ENCODE assay signal across 8 cellular contexts in the genomic region with DNA sequence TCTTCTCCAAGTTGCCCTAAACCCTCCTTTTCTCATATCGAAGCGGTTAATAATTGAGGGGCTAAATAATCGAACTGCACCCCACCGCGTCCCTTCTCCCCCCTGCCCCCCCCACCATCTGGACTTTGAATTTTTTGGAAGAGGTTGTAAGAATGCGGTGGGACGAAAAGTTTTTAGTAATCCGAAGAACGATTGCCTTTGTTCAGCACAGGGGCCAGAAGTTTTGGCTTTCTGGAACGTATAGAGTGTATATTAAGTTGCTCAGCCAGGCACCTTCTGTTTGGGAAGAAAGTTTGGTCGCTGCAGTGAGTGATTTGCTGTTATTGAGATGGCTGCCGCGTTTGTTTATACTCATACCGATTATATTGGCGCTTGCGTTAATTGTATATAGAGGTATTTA. TPM values are rescaled to one million over a fixed set of nuclear protein-coding genes. Genes with fewer than 3 reads are reported as not detected.
DNase-seq lines count a peak whose midpoint lies in the region; ATAC-seq and TF ChIP-seq lines count a peak whose summit lies in the region.

No MANE protein-coding gene starts in this region.

- H3K27ac Mint-ChIP-seq in stimulated activated naive CD8-positive, alpha-beta T cell treated with anti-CD3 and anti-CD28 coated beads, Interleukin-15, Interleukin-2, amounts not matched to agents 100 ng/mL and 50 ng/mL, for 24 hours, result peak overlapping the region; percentile 95

- H3K9me3 Mint-ChIP-seq in stimulated activated naive CD8-positive, alpha-beta T cell treated with anti-CD3 and anti-CD28 coated beads, Interleukin-15, Interleukin-2, amounts not matched to agents 100 ng/mL and 50 ng/mL, for 24 hours, result no peaks in the 10 kb centered on the region

- H3K4me3 Mint-ChIP-seq in stimulated activated naive CD8-positive, alpha-beta T cell treated with anti-CD3 and anti-CD28 coated beads, Interleukin-15, Interleukin-2, amounts not matched to agents 100 ng/mL and 50 ng/mL, for 24 hours, result peak overlapping the region; percentile 91

- no peak for TF ChIP-seq CTCF in VCaP (conservative IDR thresholded peaks at IDR 0.05)
- no peak for TF ChIP-seq CTCF in prostate gland (IDR thresholded peaks at IDR 0.05)

- ATAC-seq in stimulated activated naive CD8-positive, alpha-beta T cell treated with anti-CD3 and anti-CD28 coated beads, Interleukin-15, Interleukin-2, amounts not matched to agents 100 U/mL and 50 U/mL, for 24 hours, result no peak
- no peak for ATAC-seq in HG03045 (IDR thresholded peaks at IDR 0.05; ENCODE audit: unreplicated experiment)

- TF ChIP-seq POLR2A in prostate gland (IDR thresholded peaks at IDR 0.05), result no peak

- WGBS in prostate gland, result 0% methylated on average over 16 of the region's 16 CpGs

- H3K9me3 ChIP-seq in prostate gland, result no peaks in the 10 kb centered on the region

- DNase-seq in stimulated activated naive CD8-positive, alpha-beta T cell treated with anti-CD3 and anti-CD28 coated beads, Interleukin-15, Interleukin-2, amounts not matched to agents 100 U/mL and 50 U/mL, for 24 hours, result no peak
- DNase-seq in fibroblast of peridontal ligament (ENCODE audit: extremely low read depth) (peak; percentile 28), prostate gland (ENCODE audit: low spot score) (peak; percentile 19), islet precursor cell (no peak), NCI-H2107 (lab: John Stamatoyannopoulos, UW) (no peak)

- H3K4me3 ChIP-seq in prostate gland, result peak overlapping the region; percentile 86 to 97

- no peaks in the 10 kb centered on the region for H3K27me3 ChIP-seq in prostate gland (replicated peaks; ENCODE audit: insufficient read depth)

- intact Hi-C loops in prostate gland (cut with DNase I), result loop anchor here (5.0 to 10.0 kb wide), 4 partner anchors 98 to 302 kb away; a partner anchor contains a TSS

- peaks cover 46% of the 10 kb centered on the region for H3K4me1 Mint-ChIP-seq in stimulated activated naive CD8-positive, alpha-beta T cell treated with anti-CD3 and anti-CD28 coated beads, Interleukin-15, Interleukin-2, amounts not matched to agents 100 ng/mL and 50 ng/mL, for 24 hours (ENCODE audit: low read depth)

- H3K36me3 Mint-ChIP-seq in stimulated activated naive CD8-positive, alpha-beta T cell treated with anti-CD3 and anti-CD28 coated beads, Interleukin-15, Interleukin-2, amounts not matched to agents 100 ng/mL and 50 ng/mL, for 24 hours (ENCODE audit: low read depth), result peaks cover 11% of the 10 kb centered on the region

- peak overlapping the region; percentile 98 for H3K27ac ChIP-seq in VCaP
- H3K27ac ChIP-seq in prostate gland, result peak overlapping the region; percentile 100

- peaks cover 3% of the 10 kb centered on the region for H3K4me1 ChIP-seq in prostate gland (replicated peaks)

- H3K36me3 ChIP-seq in prostate gland, result no peaks in the 10 kb centered on the region

- H3K27me3 Mint-ChIP-seq in stimulated activated naive CD8-positive, alpha-beta T cell treated with anti-CD3 and anti-CD28 coated beads, Interleukin-15, Interleukin-2, amounts not matched to agents 100 ng/mL and 50 ng/mL, for 24 hours, result no peaks in the 10 kb centered on the region

RNA-seq across cellular contexts. Expression of a gene that starts 0.5 kb away (rescaled TPM):
- 10 to 100 TPM; 68.8 to 73.6 TPM for total RNA-seq in prostate gland

Comparison
In these comparisons a context has a peak if more than half of its experiments do, and no peak if none do; other contexts are left out.
1. DNase-seq: peak in fibroblast of peridontal ligament (single experiment) and prostate gland (single experiment); none in stimulated activated naive CD8-positive, alpha-beta T cell treated with anti-CD3 and anti-CD28 coated beads, Interleukin-15, Interleukin-2, amounts not matched to agents 100 U/mL and 50 U/mL, for 24 hours (single experiment), islet precursor cell (single experiment) and NCI-H2107 (single experiment).